Comparison of ENCODE assay signal across 8 cellular contexts in the genomic region with DNA sequence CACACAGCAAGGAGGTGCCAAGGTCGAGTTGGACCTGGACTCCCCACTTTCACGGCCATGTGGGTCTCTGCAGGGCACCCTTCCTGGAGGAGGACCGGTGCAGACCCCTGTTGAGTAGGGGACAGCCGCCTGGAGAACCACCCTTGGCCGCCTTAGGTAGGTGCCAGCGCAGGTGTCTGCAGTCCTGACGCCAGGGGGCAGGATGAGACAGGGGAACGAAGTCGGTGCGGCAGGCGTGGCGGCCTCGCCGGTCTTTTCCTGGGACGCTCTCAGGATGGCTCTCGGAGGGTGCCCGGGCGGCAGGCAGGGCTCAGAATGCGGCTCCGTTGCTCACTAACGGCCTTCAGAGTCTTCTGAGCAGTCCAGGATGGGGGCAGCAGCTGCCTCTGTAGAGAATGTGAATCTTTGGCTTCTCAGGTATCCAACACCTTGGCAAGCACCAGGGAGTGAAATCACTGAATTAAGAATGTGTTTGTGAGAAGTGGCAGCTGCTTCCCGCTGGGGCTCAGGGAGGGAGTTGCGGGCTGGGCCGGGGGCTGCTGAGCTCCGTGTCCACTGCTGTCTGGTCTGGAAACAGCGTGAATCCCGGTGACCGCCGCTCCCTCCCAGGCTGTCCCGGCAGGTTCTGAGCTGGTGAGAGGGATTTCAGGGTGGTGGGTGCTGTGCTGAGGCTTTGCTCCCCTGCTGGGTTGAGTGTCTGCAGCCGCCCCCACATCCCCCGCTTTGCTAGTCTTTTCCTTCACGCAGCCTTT. TPM values are rescaled to one million over a fixed set of nuclear protein-coding genes. Genes with fewer than 3 reads are reported as not detected.
A peak's percentile ranks its signal among the peaks of the same experiment; 100 is the strongest.
DNase-seq lines count a peak whose midpoint lies in the region; ATAC-seq and TF ChIP-seq lines count a peak whose summit lies in the region.

No MANE protein-coding gene starts in this region.

- no peaks in the 10 kb centered on the region for H3K79me1 ChIP-seq in IMR-90 (ENCODE audit: low read depth in 1 of 2, low read length in 2 of 2)

- H3K4me2 ChIP-seq in IMR-90 (ENCODE audit: low read depth, low read length), result 0 out of 2 replicates have a peak overlapping the region, but pooled peaks have one; percentile 18

- H2BK20ac ChIP-seq in IMR-90 (ENCODE audit: low read depth, low read length), result no peak overlapping the region

- POLR2A ChIA-PET in IMR-90 (lab: Charles Lee; ENCODE audit: unreplicated experiment), result no interaction called here
- POLR2A ChIA-PET in RWPE1 (lab: Yijun Ruan, JAX; ENCODE audit: low non-redundant PET), result no interaction called here

- no peak overlapping the region for H3K9ac ChIP-seq in IMR-90 (ENCODE audit: low read depth, low read length)

- H3K36me3 Mint-ChIP-seq in progenitor cell of endocrine pancreas (ENCODE audit: insufficient read depth), result no peaks in the 10 kb centered on the region

- H3K27ac ChIP-seq in IMR-90 (ENCODE audit: insufficient read depth, low read length), result no peak overlapping the region
- H3K27ac ChIP-seq in RWPE1, result no peak overlapping the region
- H3K27ac ChIP-seq in uterus, result no peak overlapping the region

- H3K9me3 Mint-ChIP-seq in progenitor cell of endocrine pancreas (ENCODE audit: low read depth), result no peaks in the 10 kb centered on the region

- dilution Hi-C loops in IMR-90 (cut with HindIII; ENCODE audit: low sequenced_read_pairs, unreplicated experiment), result no loop called here

- DNase-seq in GM06990 (ENCODE audit: extremely low read depth, insufficient read length), result peak; percentile 62
- DNase-seq in IMR-90, result peak; percentile 37
- DNase-seq in RWPE1 (ENCODE audit: low spot score), result peak; percentile 80
- DNase-seq in activated naive CD4-positive, alpha-beta T cell (lab: John Stamatoyannopoulos, UW), result peak; percentile 49 to 75 (median 58)
- peak; percentile 75 for DNase-seq in Right ventricle myocardium inferior (ENCODE audit: missing footprints)
- peak; percentile 80 for DNase-seq in progenitor cell of endocrine pancreas (ENCODE audit: low spot score, unreplicated experiment)
- DNase-seq in uterus, result peak in 1 of 2 donors; percentile 52

- H3K18ac ChIP-seq in IMR-90 (ENCODE audit: low read depth, low read length), result no peak overlapping the region

- no peaks in the 10 kb centered on the region for H4K20me1 ChIP-seq in IMR-90 (ENCODE audit: insufficient read depth, low read length)

- no peaks in the 10 kb centered on the region for H3K4me1 ChIP-seq in IMR-90 (ENCODE audit: control insufficient read depth, insufficient read depth, low read length)
- H3K4me1 ChIP-seq in uterus, result no peaks in the 10 kb centered on the region

- no peak overlapping the region for H4K8ac ChIP-seq in IMR-90 (ENCODE audit: low read depth in 2 of 2, low read length in 2 of 2)

- H2AK5ac ChIP-seq in IMR-90 (ENCODE audit: low read depth, low read length), result no peak overlapping the region

- no peaks in the 10 kb centered on the region for H3K36me3 ChIP-seq in GM06990 (ENCODE audit: control insufficient read depth, insufficient read depth, low read length)
- no peaks in the 10 kb centered on the region for H3K36me3 ChIP-seq in IMR-90 (ENCODE audit: control insufficient read depth, insufficient read depth, low read length)
- no peaks in the 10 kb centered on the region for H3K36me3 ChIP-seq in uterus

- H4K5ac ChIP-seq in IMR-90 (ENCODE audit: low read depth, low read length), result no peak overlapping the region

- no peak overlapping the region for H3K4me3 ChIP-seq in GM06990 (replicated peaks; ENCODE audit: low read depth, low read length)
- no peak overlapping the region for H3K4me3 ChIP-seq in IMR-90 (ENCODE audit: insufficient read depth, low read depth, low read length)
- no peak overlapping the region for H3K4me3 ChIP-seq in uterus

- no peak overlapping the region for H3K56ac ChIP-seq in IMR-90 (ENCODE audit: extremely low read depth, insufficient read depth, low read length)

- intact Hi-C loops in IMR-90 (cut with micrococcal nuclease), result no loop called here
- intact Hi-C loops in Right ventricle myocardium inferior (cut with DNase I), result loop anchor here (5.0 kb wide), 3 partner anchors 581 to 1836 kb away; no protein-coding TSS in a partner anchor
- intact Hi-C loops in uterus (cut with DNase I; ENCODE audit: low total_unique reads), result no loop called here

- peaks cover 18% of the 10 kb centered on the region for H3K27me3 Mint-ChIP-seq in progenitor cell of endocrine pancreas

- ATAC-seq in IMR-90 (ENCODE audit: low read depth), result peak; percentile 85
- ATAC-seq in Right ventricle myocardium inferior, result peak; percentile 69
- no peak for ATAC-seq in HG02623 (IDR thresholded peaks at IDR 0.05; ENCODE audit: unreplicated experiment)

- in situ Hi-C loops in IMR-90 (cut with MboI; ENCODE audit: low sequenced_read_pairs), result loop anchor here (25.0 kb wide), 1 partner anchor 2001 kb away; no protein-coding TSS in a partner anchor

- H4K91ac ChIP-seq in IMR-90 (ENCODE audit: insufficient read depth, low read depth, low read length), result no peak overlapping the region

- CTCF ChIA-PET in IMR-90 (lab: Yijun Ruan, JAX) (no interaction called here), RWPE1 (lab: Yijun Ruan, JAX) (interaction anchor here (0.6 to 1.5 kb wide), 6 partner anchors 10 to 858 kb away, joined by 3 to 16 read pairs (median 4); a partner anchor contains a TSS)

- TF ChIP-seq CTCF in GM06990 (IDR thresholded peaks at IDR 0.05; ENCODE audit: insufficient read depth, low read length, poor library complexity, severe bottlenecking), result peak; percentile 91
- TF ChIP-seq CTCF in IMR-90 (conservative IDR thresholded peaks at IDR 0.05; ENCODE audit: low read depth, low read length), result peak; percentile 57
- peak; percentile 81 for TF ChIP-seq CTCF in RWPE1 (conservative IDR thresholded peaks at IDR 0.05; ENCODE audit: low read depth)
- TF ChIP-seq CTCF in progenitor cell of endocrine pancreas (IDR thresholded peaks at IDR 0.05; ENCODE audit: unreplicated experiment), result peak; percentile 94
- TF ChIP-seq CTCF in uterus (IDR thresholded peaks at IDR 0.05), result peak; percentile 48 to 74 (median 67)

- no peaks in the 10 kb centered on the region for H3K27me3 ChIP-seq in GM06990 (replicated peaks; ENCODE audit: control insufficient read depth, insufficient read depth, low read length)
- peaks cover 7% of the 10 kb centered on the region; the same call in 1 of the 2 replicates for H3K27me3 ChIP-seq in IMR-90 (ENCODE audit: control insufficient read depth, insufficient read depth, low read length)
- no peaks in the 10 kb centered on the region for H3K27me3 ChIP-seq in uterus

- H3K9me3 ChIP-seq in IMR-90 (ENCODE audit: control insufficient read depth, insufficient read depth, low read length), result no peaks in the 10 kb centered on the region
- no peaks in the 10 kb centered on the region for H3K9me3 ChIP-seq in uterus

- 3% methylated on average over 15 of the region's 33 CpGs; no CpG with 5 or more reads in 1 of the 2 experiments for WGBS in IMR-90 (ENCODE audit: extremely low coverage in 2 of 2, insufficient read length in 1 of 2), 2 experiments

- TF ChIP-seq RAD21 in IMR-90 (IDR thresholded peaks at IDR 0.05; ENCODE audit: low read length), result peak; percentile 65

- no peak for TF ChIP-seq POLR2A in IMR-90 (IDR thresholded peaks at IDR 0.05; ENCODE audit: low read depth, low read length)
- TF ChIP-seq POLR2A in uterus (IDR thresholded peaks at IDR 0.05), result no peak

- no peaks in the 10 kb centered on the region for H3K9me1 ChIP-seq in IMR-90 (ENCODE audit: insufficient read depth, low read length)

- H3K23ac ChIP-seq in IMR-90 (ENCODE audit: low read depth, low read length), result no peak overlapping the region

- no peak overlapping the region for H3K27ac Mint-ChIP-seq in progenitor cell of endocrine pancreas

- H2AK9ac ChIP-seq in IMR-90 (replicated peaks; ENCODE audit: low read depth, low read length, poor library complexity), result no peak overlapping the region

- H2BK5ac ChIP-seq in IMR-90 (ENCODE audit: low read depth, low read length, poor library complexity, severe bottlenecking), result no peak overlapping the region

- BruUV-seq in IMR-90 (replicated peaks; lab: Mats Ljungman, UMichigan), result no TSS peak

- peaks cover 1% of the 10 kb centered on the region for H3K4me1 Mint-ChIP-seq in progenitor cell of endocrine pancreas (ENCODE audit: low read depth)

- no peak overlapping the region for H3K14ac ChIP-seq in IMR-90 (replicated peaks; ENCODE audit: low read depth, low read length)

- no peak overlapping the region for H2BK15ac ChIP-seq in IMR-90 (ENCODE audit: low read depth, low read length)

- peak overlapping the region; percentile 68 for H2AFZ ChIP-seq in IMR-90 (replicated peaks; ENCODE audit: low read length, poor library complexity)

- no peak overlapping the region for H2BK120ac ChIP-seq in IMR-90 (ENCODE audit: low read depth, low read length)

- H3K4ac ChIP-seq in IMR-90 (ENCODE audit: low read depth, low read length), result no peak overlapping the region

- peak overlapping the region; percentile 35 for H3K4me3 Mint-ChIP-seq in progenitor cell of endocrine pancreas (ENCODE audit: low read depth)

TF ChIP-seq in IMR-90, 13 proteins besides CTCF, POLR2A, EP300 and RAD21:
- TF ChIP-seq RFX5 (IDR thresholded peaks at IDR 0.05; ENCODE audit: low read depth, low read length) (no peak), SMC3 (IDR thresholded peaks at IDR 0.05; ENCODE audit: low read depth, low read length) (peak; percentile 40)

RNA-seq across cellular contexts. Expression of a gene that starts 10.9 kb away (rescaled TPM):
- total RNA-seq in IMR-90 (2012; rRNA removed), result 45.7 and 49.7 TPM in 2 replicates
- 22.5 and 26.7 TPM in 2 replicates for polyA plus RNA-seq in IMR-90 (2012; rRNA removed)
- 18.4 and 30.4 TPM in 2 replicates for polyA plus RNA-seq in IMR-90 (2012; cell fraction: cytosol; rRNA removed)
- polyA plus RNA-seq in IMR-90 (2012; cell fraction: nucleus; rRNA removed; ENCODE audit: low replicate concordance), result 41.8 and 56.3 TPM in 2 replicates
- 14.1 TPM for total RNA-seq in Right ventricle myocardium inferior
- 25.3 and 26.9 TPM in 2 replicates for total RNA-seq in progenitor cell of endocrine pancreas
- 10 to 100 TPM in 2 of 4 donors, 1 to 10 TPM in 2; 6.4 to 41.9 (median 17.5) TPM for total RNA-seq in uterus

RNA-seq across cellular contexts. Expression of a gene that starts 53.7 kb away (rescaled TPM):
- total RNA-seq in IMR-90 (2012; rRNA removed), result 6.7 and 7.3 TPM in 2 replicates
- polyA plus RNA-seq in IMR-90 (2012; rRNA removed), result 6.5 and 8.2 TPM in 2 replicates
- 4.6 and 5.5 TPM in 2 replicates for polyA plus RNA-seq in IMR-90 (2012; cell fraction: cytosol; rRNA removed)
- 19.8 and 20.2 TPM in 2 replicates for polyA plus RNA-seq in IMR-90 (2012; cell fraction: nucleus; rRNA removed; ENCODE audit: low replicate concordance)
- total RNA-seq in Right ventricle myocardium inferior, result 3.3 TPM
- 11.5 and 11.9 TPM in 2 replicates for total RNA-seq in progenitor cell of endocrine pancreas
- total RNA-seq in uterus, result 10 to 100 TPM in 2 of 4 donors, 1 to 10 TPM in 1, under 1 TPM in 1; 0.51 to 17.9 (median 9.3) TPM

RNA-seq across cellular contexts. Expression of a gene that starts 53.9 kb away (rescaled TPM):
- 14.3 and 20.0 TPM in 2 replicates for total RNA-seq in IMR-90 (2012; rRNA removed)
- polyA plus RNA-seq in IMR-90 (2012; rRNA removed), result 17.5 and 17.9 TPM in 2 replicates
- 5.9 and 7.6 TPM in 2 replicates for polyA plus RNA-seq in IMR-90 (2012; cell fraction: cytosol; rRNA removed)
- polyA plus RNA-seq in IMR-90 (2012; cell fraction: nucleus; rRNA removed; ENCODE audit: low replicate concordance), result 17.7 and 21.7 TPM in 2 replicates
- total RNA-seq in Right ventricle myocardium inferior, result 34.1 TPM
- total RNA-seq in progenitor cell of endocrine pancreas, result 43.8 and 47.7 TPM in 2 replicates
- total RNA-seq in uterus, result 10 to 100 TPM; 10.5 to 43.2 (median 22.1) TPM
